ENCODE assay signal across 1 cellular context in the genomic region with DNA sequence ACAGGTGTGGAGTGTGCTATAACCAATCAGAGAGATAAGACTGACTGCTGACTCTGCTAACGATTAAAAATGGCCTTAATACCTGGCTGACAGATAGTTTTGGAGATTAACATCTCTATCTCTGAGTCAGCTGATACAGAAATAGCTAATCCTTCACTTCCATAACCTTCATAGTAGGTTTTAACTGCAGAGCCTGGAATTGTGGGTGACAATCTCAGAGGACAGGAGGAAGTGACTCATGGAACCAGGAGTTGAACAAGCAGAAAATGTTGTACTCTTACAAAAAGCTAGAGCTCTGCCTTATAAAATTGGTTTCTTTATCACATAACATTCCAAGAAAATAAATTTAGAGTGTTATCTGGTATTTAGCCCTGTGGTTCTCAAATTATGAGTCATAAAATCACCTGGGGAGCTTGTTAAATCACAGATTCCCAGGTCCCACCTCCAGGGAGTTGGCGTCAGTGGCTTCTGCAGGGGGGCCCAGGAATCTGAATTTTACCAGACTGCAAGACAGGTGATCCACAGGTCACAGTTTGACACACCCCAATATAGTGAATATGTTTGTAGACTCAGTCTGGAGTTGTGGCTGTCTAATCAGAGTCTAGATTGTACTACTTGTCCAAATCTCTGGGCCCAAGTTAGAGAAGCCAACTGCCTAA.
TF ChIP-seq lines count a peak whose summit lies in the region.

No MANE protein-coding gene starts in this region.

TF ChIP-seq in HCT116, 20 proteins besides CTCF, POLR2A, EP300 and RAD21 (continued from another document):
- TF ChIP-seq, protein P1, sequence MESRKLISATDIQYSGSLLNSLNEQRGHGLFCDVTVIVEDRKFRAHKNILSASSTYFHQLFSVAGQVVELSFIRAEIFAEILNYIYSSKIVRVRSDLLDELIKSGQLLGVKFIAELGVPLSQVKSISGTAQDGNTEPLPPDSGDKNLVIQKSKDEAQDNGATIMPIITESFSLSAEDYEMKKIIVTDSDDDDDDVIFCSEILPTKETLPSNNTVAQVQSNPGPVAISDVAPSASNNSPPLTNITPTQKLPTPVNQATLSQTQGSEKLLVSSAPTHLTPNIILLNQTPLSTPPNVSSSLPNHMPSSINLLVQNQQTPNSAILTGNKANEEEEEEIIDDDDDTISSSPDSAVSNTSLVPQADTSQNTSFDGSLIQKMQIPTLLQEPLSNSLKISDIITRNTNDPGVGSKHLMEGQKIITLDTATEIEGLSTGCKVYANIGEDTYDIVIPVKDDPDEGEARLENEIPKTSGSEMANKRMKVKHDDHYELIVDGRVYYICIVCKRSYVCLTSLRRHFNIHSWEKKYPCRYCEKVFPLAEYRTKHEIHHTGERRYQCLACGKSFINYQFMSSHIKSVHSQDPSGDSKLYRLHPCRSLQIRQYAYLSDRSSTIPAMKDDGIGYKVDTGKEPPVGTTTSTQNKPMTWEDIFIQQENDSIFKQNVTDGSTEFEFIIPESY (IDR thresholded peaks at IDR 0.05; ENCODE audit: extremely low read depth, insufficient replicate concordance, low read length): no peak
- TF ChIP-seq FOSL1 (IDR thresholded peaks at IDR 0.05; ENCODE audit: low read depth) (peak; percentile 83), SP1 (IDR thresholded peaks at IDR 0.05; ENCODE audit: low read depth) (peak; percentile 59), JUND (IDR thresholded peaks at IDR 0.05) (peak; percentile 74), EZH2 (IDR thresholded peaks at IDR 0.05) (no peak), POLR2AphosphoS5 (IDR thresholded peaks at IDR 0.05; ENCODE audit: low read depth, low read length) (peak; percentile 50; the same call in 1 of the 2 replicates), SIN3A (IDR thresholded peaks at IDR 0.05; ENCODE audit: low read depth) (0 out of 2 replicates have a peak, but pooled peaks have one; percentile 33), CEBPB (IDR thresholded peaks at IDR 0.05; ENCODE audit: low read depth) (no peak)
- TF ChIP-seq, protein P2, sequence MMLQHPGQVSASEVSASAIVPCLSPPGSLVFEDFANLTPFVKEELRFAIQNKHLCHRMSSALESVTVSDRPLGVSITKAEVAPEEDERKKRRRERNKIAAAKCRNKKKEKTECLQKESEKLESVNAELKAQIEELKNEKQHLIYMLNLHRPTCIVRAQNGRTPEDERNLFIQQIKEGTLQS (IDR thresholded peaks at IDR 0.05): no peak
- TF ChIP-seq, protein P3, sequence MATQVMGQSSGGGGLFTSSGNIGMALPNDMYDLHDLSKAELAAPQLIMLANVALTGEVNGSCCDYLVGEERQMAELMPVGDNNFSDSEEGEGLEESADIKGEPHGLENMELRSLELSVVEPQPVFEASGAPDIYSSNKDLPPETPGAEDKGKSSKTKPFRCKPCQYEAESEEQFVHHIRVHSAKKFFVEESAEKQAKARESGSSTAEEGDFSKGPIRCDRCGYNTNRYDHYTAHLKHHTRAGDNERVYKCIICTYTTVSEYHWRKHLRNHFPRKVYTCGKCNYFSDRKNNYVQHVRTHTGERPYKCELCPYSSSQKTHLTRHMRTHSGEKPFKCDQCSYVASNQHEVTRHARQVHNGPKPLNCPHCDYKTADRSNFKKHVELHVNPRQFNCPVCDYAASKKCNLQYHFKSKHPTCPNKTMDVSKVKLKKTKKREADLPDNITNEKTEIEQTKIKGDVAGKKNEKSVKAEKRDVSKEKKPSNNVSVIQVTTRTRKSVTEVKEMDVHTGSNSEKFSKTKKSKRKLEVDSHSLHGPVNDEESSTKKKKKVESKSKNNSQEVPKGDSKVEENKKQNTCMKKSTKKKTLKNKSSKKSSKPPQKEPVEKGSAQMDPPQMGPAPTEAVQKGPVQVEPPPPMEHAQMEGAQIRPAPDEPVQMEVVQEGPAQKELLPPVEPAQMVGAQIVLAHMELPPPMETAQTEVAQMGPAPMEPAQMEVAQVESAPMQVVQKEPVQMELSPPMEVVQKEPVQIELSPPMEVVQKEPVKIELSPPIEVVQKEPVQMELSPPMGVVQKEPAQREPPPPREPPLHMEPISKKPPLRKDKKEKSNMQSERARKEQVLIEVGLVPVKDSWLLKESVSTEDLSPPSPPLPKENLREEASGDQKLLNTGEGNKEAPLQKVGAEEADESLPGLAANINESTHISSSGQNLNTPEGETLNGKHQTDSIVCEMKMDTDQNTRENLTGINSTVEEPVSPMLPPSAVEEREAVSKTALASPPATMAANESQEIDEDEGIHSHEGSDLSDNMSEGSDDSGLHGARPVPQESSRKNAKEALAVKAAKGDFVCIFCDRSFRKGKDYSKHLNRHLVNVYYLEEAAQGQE (IDR thresholded peaks at IDR 0.05; ENCODE audit: low read depth): no peak
- TF ChIP-seq, protein P4, sequence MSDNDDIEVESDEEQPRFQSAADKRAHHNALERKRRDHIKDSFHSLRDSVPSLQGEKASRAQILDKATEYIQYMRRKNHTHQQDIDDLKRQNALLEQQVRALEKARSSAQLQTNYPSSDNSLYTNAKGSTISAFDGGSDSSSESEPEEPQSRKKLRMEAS (IDR thresholded peaks at IDR 0.05): 0 out of 2 replicates have a peak, but pooled peaks have one; percentile 14
